ENCODE assay signal across 1 cellular context in genomic region chr21:33428669-33429068, GRCh38.
TF ChIP-seq lines count a peak whose summit lies in the region.

No MANE protein-coding gene starts in this region.

TF ChIP-seq in GM23338, 12 proteins besides CTCF, POLR2A, EP300 and RAD21:
- no peak for TF ChIP-seq REST (IDR thresholded peaks at IDR 0.05; ENCODE audit: unreplicated experiment)
- no peak for TF ChIP-seq POLR2AphosphoS5 (IDR thresholded peaks at IDR 0.05; ENCODE audit: low read depth)
- TF ChIP-seq CREB1 (CRISPR knock-in tag; IDR thresholded peaks at IDR 0.05; ENCODE audit: low read depth) = no peak
- no peak for TF ChIP-seq NANOG (IDR thresholded peaks at IDR 0.05; ENCODE audit: borderline replicate concordance)
- no peak for TF ChIP-seq STAT1 (IDR thresholded peaks at IDR 0.05; ENCODE audit: unreplicated experiment)
- TF ChIP-seq ZNF114 (CRISPR knock-in tag; IDR thresholded peaks at IDR 0.05) = no peak
- no peak for TF ChIP-seq ETS1 (IDR thresholded peaks at IDR 0.05)
- TF ChIP-seq ZNF331 (CRISPR knock-in tag; IDR thresholded peaks at IDR 0.05; ENCODE audit: low read depth) = no peak
- TF ChIP-seq ZNF462 (CRISPR knock-in tag; IDR thresholded peaks at IDR 0.05) = no peak
- no peak for TF ChIP-seq EZH2 (IDR thresholded peaks at IDR 0.05; ENCODE audit: low read depth, unreplicated experiment)
- TF ChIP-seq JUNB (IDR thresholded peaks at IDR 0.05; ENCODE audit: unreplicated experiment) = no peak
- TF ChIP-seq EZH2phosphoT487 (IDR thresholded peaks at IDR 0.05; ENCODE audit: unreplicated experiment) = no peak
